8 cellular contexts compared by ENCODE assay signal in genomic region chr11:85855341-85855656, GRCh38. TPM values are rescaled to one million over a fixed set of nuclear protein-coding genes. Genes with fewer than 3 reads are reported as not detected.
DNase-seq lines count a peak whose midpoint lies in the region; ATAC-seq and TF ChIP-seq lines count a peak whose summit lies in the region.

TSS of gene CCDC83 (plus strand) at chr11:85855383. CDS start at chr11:85865124, 9,741 bp downstream.

- BruUV-seq in MCF 10A (replicated peaks; lab: Mats Ljungman, UMichigan), result no TSS peak

- H3K36me3 ChIP-seq in lower lobe of right lung, result no peaks in the 10 kb centered on the region
- H3K36me3 ChIP-seq in upper lobe of right lung, result no peaks in the 10 kb centered on the region

- CTCF ChIA-PET in MCF 10A (lab: Yijun Ruan, JAX), result interaction anchor here (0.6 to 2.2 kb wide), 38 partner anchors 9 to 837 kb away, joined by 3 to 28 read pairs (median 4); no protein-coding TSS in a partner anchor

- intact Hi-C loops in MCF 10A (cut with micrococcal nuclease), result loop anchor here (1.0 to 10.0 kb wide), 8 partner anchors 190 to 964 kb away; no protein-coding TSS in a partner anchor
- intact Hi-C loops in lower lobe of right lung (cut with DNase I), result no loop called here
- intact Hi-C loops in upper lobe of right lung (cut with DNase I), result no loop called here

- H3K9me3 ChIP-seq in lower lobe of right lung, result no peaks in the 10 kb centered on the region
- H3K9me3 ChIP-seq in upper lobe of right lung, result no peaks in the 10 kb centered on the region

- TF ChIP-seq CTCF in MCF 10A (IDR thresholded peaks at IDR 0.05; ENCODE audit: unreplicated experiment) (no peak), lower lobe of right lung (IDR thresholded peaks at IDR 0.05) (no peak), upper lobe of right lung (IDR thresholded peaks at IDR 0.05) (no peak)

- peak within 1 kb of the TSS; percentile 92 for H3K27ac Mint-ChIP-seq in activated T-cell treated with anti-CD3 and anti-CD28 coated beads, Interleukin-2, amount 50 U/mL, for 72 hours
- H3K27ac Mint-ChIP-seq in MCF 10A (ENCODE audit: low read depth, unreplicated experiment), result peak within 1 kb of the TSS; percentile 87

- peaks cover 20% of the 10 kb centered on the region for H3K4me1 Mint-ChIP-seq in activated T-cell treated with anti-CD3 and anti-CD28 coated beads, Interleukin-2, amount 50 U/mL, for 72 hours (ENCODE audit: low read depth)
- no peaks in the 10 kb centered on the region for H3K4me1 Mint-ChIP-seq in MCF 10A (ENCODE audit: insufficient read depth, unreplicated experiment)

- ATAC-seq in activated T-cell treated with anti-CD3 and anti-CD28 coated beads, Interleukin-2, amount 50 U/mL, for 72 hours (replicated peaks in 1 of 2), result no peak
- no peak for ATAC-seq in lower lobe of right lung
- no peak for ATAC-seq in upper lobe of right lung
- no peak for ATAC-seq in HG03571 (IDR thresholded peaks at IDR 0.05; ENCODE audit: unreplicated experiment)

- DNase-seq in activated T-cell treated with anti-CD3 and anti-CD28 coated beads, Interleukin-2, amount 50 U/mL, for 72 hours, result no peak
- no peak for DNase-seq in activated T-cell treated with anti-CD3 and anti-CD28 coated beads, Interleukin-2, amount 50 U/mL, for 48 hours
- DNase-seq in MCF 10A (ENCODE audit: unreplicated experiment), result no peak
- no peak for DNase-seq in lower lobe of right lung
- no peak for DNase-seq in upper lobe of right lung
- no peak for DNase-seq in GM03348 (ENCODE audit: low spot score)
- DNase-seq in pons (ENCODE audit: low spot score), result no peak

- H3K9me3 Mint-ChIP-seq in activated T-cell treated with anti-CD3 and anti-CD28 coated beads, Interleukin-2, amount 50 U/mL, for 72 hours, result no peaks in the 10 kb centered on the region
- peaks cover 10% of the 10 kb centered on the region for H3K9me3 Mint-ChIP-seq in MCF 10A (ENCODE audit: unreplicated experiment)

- peaks cover 2 to 5% of the 10 kb centered on the region in 2 donors for H3K36me3 Mint-ChIP-seq in activated T-cell treated with anti-CD3 and anti-CD28 coated beads, Interleukin-2, amount 50 U/mL, for 72 hours (ENCODE audit: insufficient read depth in 2 of 2)
- H3K36me3 Mint-ChIP-seq in MCF 10A (ENCODE audit: insufficient read depth, unreplicated experiment), result no peaks in the 10 kb centered on the region

- H3K27me3 ChIP-seq in lower lobe of right lung (ENCODE audit: low read depth) (no peaks in the 10 kb centered on the region), upper lobe of right lung (no peaks in the 10 kb centered on the region)

- H3K4me3 Mint-ChIP-seq in activated T-cell treated with anti-CD3 and anti-CD28 coated beads, Interleukin-2, amount 50 U/mL, for 72 hours, result peak within 1 kb of the TSS; percentile 81 to 96
- H3K4me3 Mint-ChIP-seq in MCF 10A (ENCODE audit: unreplicated experiment), result peak within 1 kb of the TSS; percentile 76

- H3K27ac ChIP-seq in lower lobe of right lung (peak within 1 kb of the TSS; percentile 91), upper lobe of right lung (peak within 1 kb of the TSS; percentile 95)

- H3K4me1 ChIP-seq in lower lobe of right lung (peaks cover 7% of the 10 kb centered on the region), upper lobe of right lung (peaks cover 8% of the 10 kb centered on the region)

- POLR2A ChIA-PET in MCF 10A (lab: Yijun Ruan, JAX), result interaction anchor here (1.0 to 1.7 kb wide), 5 partner anchors 10 to 447 kb away, joined by 3 to 9 read pairs (median 5); partner anchors contain the start of gene HIKESHI

- peak within 1 kb of the TSS; percentile 62 for H3K4me3 ChIP-seq in lower lobe of right lung
- H3K4me3 ChIP-seq in upper lobe of right lung, result peak within 1 kb of the TSS; percentile 72

- H3K27me3 Mint-ChIP-seq in activated T-cell treated with anti-CD3 and anti-CD28 coated beads, Interleukin-2, amount 50 U/mL, for 72 hours (ENCODE audit: low read depth), result no peaks in the 10 kb centered on the region
- H3K27me3 Mint-ChIP-seq in MCF 10A (ENCODE audit: insufficient read depth, unreplicated experiment), result no peaks in the 10 kb centered on the region

RNA-seq across cellular contexts. Expression of gene CCDC83, which starts in this region (rescaled TPM):
- not detected for total RNA-seq in activated T-cell treated with anti-CD3 and anti-CD28 coated beads, Interleukin-2, amount 50 U/mL, for 72 hours
- total RNA-seq in MCF 10A (2022) (not detected in 2 replicates), lower lobe of right lung (not detected), upper lobe of right lung (not detected)
